15 cellular contexts compared by ENCODE assay signal in the genomic region with DNA sequence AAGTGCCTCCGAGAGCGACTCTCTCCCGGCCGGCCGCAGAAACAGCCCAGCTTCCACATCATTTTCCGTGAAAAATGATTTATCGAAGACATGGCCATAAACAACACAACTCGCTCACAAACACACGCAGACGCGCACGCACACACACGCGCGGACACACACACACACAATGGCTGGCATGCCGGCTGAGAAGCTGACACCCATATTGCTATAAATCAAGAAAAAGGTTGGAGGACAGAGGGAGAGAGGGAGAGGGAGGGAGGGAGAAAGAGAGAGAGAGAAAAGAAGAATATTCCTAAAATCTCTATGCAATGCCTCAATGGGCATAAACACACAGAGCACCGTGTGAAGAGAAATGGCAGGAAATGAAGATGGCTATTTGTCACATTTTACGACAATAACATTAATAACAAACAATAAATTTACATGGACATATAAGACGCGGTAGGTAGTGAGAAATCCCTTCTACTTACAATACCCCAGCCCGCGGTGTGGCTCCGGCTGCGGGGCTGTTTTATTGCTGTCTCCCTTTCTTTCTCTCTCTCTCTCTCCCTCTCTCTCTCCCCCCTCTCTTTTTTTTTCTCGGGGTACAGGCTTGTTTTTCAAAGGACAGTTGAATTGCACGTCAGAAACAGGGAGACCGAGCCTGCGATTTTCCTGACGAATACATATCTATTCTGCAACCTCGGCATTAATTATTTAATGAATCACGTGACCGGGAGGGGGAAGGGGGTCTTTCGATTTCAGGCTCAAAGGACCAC. TPM values are rescaled to one million over a fixed set of nuclear protein-coding genes. Genes with fewer than 3 reads are reported as not detected.
DNase-seq lines count a peak whose midpoint lies in the region; ATAC-seq, FAIRE-seq and TF ChIP-seq lines count a peak whose summit lies in the region.
"Had no signal": no experiment of that assay in that cellular context is flagged by ENCODE, and none has a peak within 500 bp of the region (broad histone marks: within the 10 kb centered on the region; RNA-seq: fewer than 3 reads in every experiment).

No MANE protein-coding gene starts in this region.

- DNase-seq in NCI-H2227 (lab: John Stamatoyannopoulos, UW; ENCODE audit: unreplicated experiment) = peak; percentile 54
- no peak for DNase-seq in NCI-H2227 treated with DMSO at 0.1 percent for 48 hours (lab: John Stamatoyannopoulos, UW)
- DNase-seq in Peyer's patch = peak in 1 of 3 donors; percentile 48
- DNase-seq in endothelial cell of umbilical vein (ENCODE audit: low read depth, low spot score) = peak; percentile 83
- DNase-seq in retina = peak; percentile 58
- DNase-seq in CD8-positive, alpha-beta T cell = no peak
- DNase-seq in osteocyte (ENCODE audit: extremely low spot score, unreplicated experiment) = no peak
- DNase-seq: activated CD8-positive, alpha-beta memory T cell treated with anti-CD3 and anti-CD28 coated beads, Interleukin-2, amount 50 U/mL, for 48 hours; NCI-H1694; OCI-M1 had no signal

- CTCF ChIA-PET in endothelial cell of umbilical vein (lab: Charles Lee) = interaction anchor here (0.6 to 6.1 kb wide), 11 partner anchors 9 to 353 kb away, joined by 3 to 28 read pairs (median 5); no protein-coding TSS in a partner anchor
- CTCF ChIA-PET in CD8-positive, alpha-beta T cell (lab: Charles Lee) = interaction anchor here (1.0 to 1.2 kb wide), 2 partner anchors 24 to 26 kb away, joined by 3 to 4 read pairs; no protein-coding TSS in a partner anchor

- H3K9me1 ChIP-seq in endothelial cell of umbilical vein (replicated peaks; ENCODE audit: control insufficient read depth, extremely low read depth, insufficient read depth, low read length) = no peaks in the 10 kb centered on the region

- dilution Hi-C loops in endothelial cell of umbilical vein (cut with MboI; ENCODE audit: extremely low pct_ligation_motif_present, low sequenced_read_pairs) = no loop called here

- no peaks in the 10 kb centered on the region for H3K4me1 Mint-ChIP-seq in CD8-positive, alpha-beta T cell (ENCODE audit: low read depth)
- no peaks in the 10 kb centered on the region for H3K4me1 Mint-ChIP-seq in osteocyte (ENCODE audit: unreplicated experiment)

- ATAC-seq in CD8-positive, alpha-beta T cell = no peak
- no peak for ATAC-seq in GM18517 (IDR thresholded peaks at IDR 0.05; ENCODE audit: unreplicated experiment)

- H3K4me3 ChIP-seq in Peyer's patch (peak overlapping the region in 2 of 4 donors; percentile 3 to 27), endothelial cell of umbilical vein (replicated peaks in 1 of 3; ENCODE audit: insufficient read depth in 1 of 3, low read depth in 1 of 3, low read length in 3 of 3) (peak overlapping the region; percentile 12 to 60 (median 45))
- no peak overlapping the region for H3K4me3 ChIP-seq in CD8-positive, alpha-beta T cell (ENCODE audit: low read depth, low read length)

- intact Hi-C loops in endothelial cell of umbilical vein (cut with micrococcal nuclease) = loop anchor here (2.0 kb wide), 1 partner anchor 24 kb away; a partner anchor contains a TSS
- intact Hi-C loops in CD8-positive, alpha-beta T cell (cut with DNase I, micrococcal nuclease) = no loop called here

- peak overlapping the region; percentile 80 for H3K4me2 ChIP-seq in endothelial cell of umbilical vein (ENCODE audit: insufficient read depth, low read length)

- H4K20me1 ChIP-seq in endothelial cell of umbilical vein (replicated peaks; ENCODE audit: control insufficient read depth, extremely low read depth, insufficient read depth, low read length) = no peaks in the 10 kb centered on the region

- H3K9me3 ChIP-seq in Peyer's patch (no peaks in the 10 kb centered on the region), endothelial cell of umbilical vein (replicated peaks; ENCODE audit: control insufficient read depth, insufficient read depth, low read length) (no peaks in the 10 kb centered on the region)
- H3K9me3 ChIP-seq in CD8-positive, alpha-beta T cell (ENCODE audit: low read length) = no peaks in the 10 kb centered on the region

- H3K27ac Mint-ChIP-seq in CD8-positive, alpha-beta T cell = no peak overlapping the region
- no peak overlapping the region for H3K27ac Mint-ChIP-seq in osteocyte (ENCODE audit: unreplicated experiment)

- TF ChIP-seq POLR2A in Peyer's patch (IDR thresholded peaks at IDR 0.05) = no peak
- TF ChIP-seq POLR2A in endothelial cell of umbilical vein (IDR thresholded peaks at IDR 0.05; ENCODE audit: low read depth, low read length) = peak; percentile 46

- H3K27me3 ChIP-seq in Peyer's patch (no peaks in the 10 kb centered on the region), endothelial cell of umbilical vein (ENCODE audit: control insufficient read depth in 2 of 2, insufficient read depth in 2 of 2, low read length in 2 of 2) (no peaks in the 10 kb centered on the region)
- peaks cover 3% of the 10 kb centered on the region for H3K27me3 ChIP-seq in CD8-positive, alpha-beta T cell (ENCODE audit: insufficient read depth, low read length)

- TF ChIP-seq CTCF in Peyer's patch (IDR thresholded peaks at IDR 0.05) (no peak), endothelial cell of umbilical vein (IDR thresholded peaks at IDR 0.05; ENCODE audit: extremely low read depth in 1 of 2, insufficient read depth in 1 of 2, low read depth in 1 of 2, low read length in 2 of 2) (no peak), osteocyte (IDR thresholded peaks at IDR 0.05) (no peak)
- TF ChIP-seq CTCF in CD8-positive, alpha-beta T cell (IDR thresholded peaks at IDR 0.05) = no peak

- H3K36me3 ChIP-seq in Peyer's patch (peaks cover 0 to 12% (median 0%) of the 10 kb centered on the region in 3 donors), endothelial cell of umbilical vein (ENCODE audit: control insufficient read depth in 2 of 2, extremely low read depth in 1 of 2, insufficient read depth in 2 of 2, low read length in 2 of 2) (peaks cover 0 to 2% of the 10 kb centered on the region in 2 experiments)
- H3K36me3 ChIP-seq in CD8-positive, alpha-beta T cell (ENCODE audit: insufficient read depth, low read length) = no peaks in the 10 kb centered on the region

- H3K4me1 ChIP-seq in Peyer's patch = peaks cover 0 to 64% (median 2%) of the 10 kb centered on the region in 4 donors
- peaks cover 82% of the 10 kb centered on the region for H3K4me1 ChIP-seq in endothelial cell of umbilical vein (ENCODE audit: control insufficient read depth, extremely low read depth, insufficient read depth, low read length)
- no peaks in the 10 kb centered on the region for H3K4me1 ChIP-seq in CD8-positive, alpha-beta T cell (ENCODE audit: insufficient read depth, low read length)

- BruUV-seq in endothelial cell of umbilical vein (replicated peaks; lab: Mats Ljungman, UMichigan) = no TSS peak

- POLR2A ChIA-PET in endothelial cell of umbilical vein (lab: Charles Lee) = interaction anchor here (1.6 kb wide), 1 partner anchor 22 kb away, joined by 8 read pairs; no protein-coding TSS in a partner anchor
- POLR2A ChIA-PET in CD8-positive, alpha-beta T cell (lab: Charles Lee) = no interaction called here

- H3K79me2 ChIP-seq in endothelial cell of umbilical vein (ENCODE audit: control insufficient read depth, insufficient read depth, low read length) = peaks cover 92% of the 10 kb centered on the region

- H3K27me3 Mint-ChIP-seq in CD8-positive, alpha-beta T cell (ENCODE audit: low read depth) = peaks cover 4% of the 10 kb centered on the region
- peaks cover 34% of the 10 kb centered on the region for H3K27me3 Mint-ChIP-seq in osteocyte (ENCODE audit: unreplicated experiment)

- peak overlapping the region; percentile 41 for H3K9ac ChIP-seq in endothelial cell of umbilical vein (replicated peaks; ENCODE audit: extremely low read depth, insufficient read depth, low read length)

- no peaks in the 10 kb centered on the region for H3K9me3 Mint-ChIP-seq in CD8-positive, alpha-beta T cell
- no peaks in the 10 kb centered on the region for H3K9me3 Mint-ChIP-seq in osteocyte (ENCODE audit: unreplicated experiment)

- H3K27ac ChIP-seq in Peyer's patch = peak overlapping the region in 3 of 4 donors; percentile 34 to 92 (median 79)
- H3K27ac ChIP-seq in endothelial cell of umbilical vein (ENCODE audit: insufficient read depth, low read depth, low read length) = peak overlapping the region; percentile 49
- H3K27ac ChIP-seq in CD8-positive, alpha-beta T cell (ENCODE audit: low read depth, low read length) = no peak overlapping the region
- H3K27ac ChIP-seq: HL-60 had no signal

- H3K4me3 Mint-ChIP-seq in CD8-positive, alpha-beta T cell = no peak overlapping the region
- no peak overlapping the region for H3K4me3 Mint-ChIP-seq in osteocyte (ENCODE audit: unreplicated experiment)

- no peak overlapping the region for H2AFZ ChIP-seq in endothelial cell of umbilical vein (ENCODE audit: low read depth, low read length)

- no peak for FAIRE-seq in endothelial cell of umbilical vein (lab: Jason Lieb, UNC)
- FAIRE-seq: A204.1, colon had no signal

- H3K36me3 Mint-ChIP-seq in CD8-positive, alpha-beta T cell = peaks cover 5% of the 10 kb centered on the region
- H3K36me3 Mint-ChIP-seq in osteocyte (ENCODE audit: unreplicated experiment) = no peaks in the 10 kb centered on the region

RNA-seq across cellular contexts. Expression of a gene that starts 9.5 kb away (rescaled TPM):
- total RNA-seq in Peyer's patch (1 to 10 TPM; 1.8 to 6.6 (median 5.1) TPM), endothelial cell of umbilical vein (11.2 and 13.1 TPM in 2 replicates), osteocyte (not detected in 2 replicates)
- 4.6 and 5.4 TPM in 2 replicates for polyA plus RNA-seq in endothelial cell of umbilical vein
- polyA plus RNA-seq in endothelial cell of umbilical vein (2011; cell fraction: cytosol; rRNA removed) = 2.5 and 3.3 TPM in 2 replicates
- polyA plus RNA-seq in endothelial cell of umbilical vein (2011; cell fraction: nucleus; rRNA removed) = 13.6 and 14.6 TPM in 2 replicates
- 5.2 and 5.6 TPM in 2 replicates for polyA plus RNA-seq in endothelial cell of umbilical vein (2012)
- 3.6 and 4.6 TPM in 2 replicates for polyA minus RNA-seq in endothelial cell of umbilical vein
- polyA minus RNA-seq in endothelial cell of umbilical vein (2011; cell fraction: cytosol; rRNA and poly(A)+ RNA removed) = 0.51 TPM
- polyA minus RNA-seq in endothelial cell of umbilical vein (2011; cell fraction: nucleus; rRNA and poly(A)+ RNA removed) = 8.2 and 8.8 TPM in 2 replicates
- under 1 TPM; 0.57 to 0.64 TPM for total RNA-seq in CD8-positive, alpha-beta T cell

RNA-seq across cellular contexts. Expression of a gene that starts 21.4 kb away (rescaled TPM):
- total RNA-seq in Peyer's patch = 10 to 100 TPM; 37.0 to 89.3 (median 65.4) TPM
- 45.0 and 56.6 TPM in 2 replicates for total RNA-seq in endothelial cell of umbilical vein
- polyA plus RNA-seq in endothelial cell of umbilical vein = 29.6 and 33.0 TPM in 2 replicates
- polyA plus RNA-seq in endothelial cell of umbilical vein (2011; cell fraction: cytosol; rRNA removed) = 7.9 and 11.6 TPM in 2 replicates
- polyA plus RNA-seq in endothelial cell of umbilical vein (2011; cell fraction: nucleus; rRNA removed) = 81.4 and 85.1 TPM in 2 replicates
- 19.0 and 19.8 TPM in 2 replicates for polyA plus RNA-seq in endothelial cell of umbilical vein (2012)
- polyA minus RNA-seq in endothelial cell of umbilical vein = 7.7 and 13.3 TPM in 2 replicates
- 1.3 TPM for polyA minus RNA-seq in endothelial cell of umbilical vein (2011; cell fraction: cytosol; rRNA and poly(A)+ RNA removed)
- polyA minus RNA-seq in endothelial cell of umbilical vein (2011; cell fraction: nucleus; rRNA and poly(A)+ RNA removed) = 18.1 and 32.3 TPM in 2 replicates
- total RNA-seq in CD8-positive, alpha-beta T cell = 1 to 10 TPM; 2.3 to 3.2 TPM
- total RNA-seq in osteocyte = 0.46 TPM in 1 of 2 replicates, not detected in the other

RNA-seq across cellular contexts. Expression of a gene that starts 23.8 kb away (rescaled TPM):
- total RNA-seq in Peyer's patch (1 to 10 TPM; 1.4 to 9.6 (median 4.1) TPM), endothelial cell of umbilical vein (21.5 and 23.3 TPM in 2 replicates), osteocyte (not detected in 2 replicates)
- polyA plus RNA-seq in endothelial cell of umbilical vein = 14.1 and 16.8 TPM in 2 replicates
- polyA plus RNA-seq in endothelial cell of umbilical vein (2011; cell fraction: cytosol; rRNA removed) = 6.8 and 8.4 TPM in 2 replicates
- 12.1 and 13.9 TPM in 2 replicates for polyA plus RNA-seq in endothelial cell of umbilical vein (2011; cell fraction: nucleus; rRNA removed)
- 12.0 and 12.5 TPM in 2 replicates for polyA plus RNA-seq in endothelial cell of umbilical vein (2012)
- polyA minus RNA-seq in endothelial cell of umbilical vein = 3.1 and 3.5 TPM in 2 replicates
- polyA minus RNA-seq in endothelial cell of umbilical vein (2011; cell fraction: cytosol; rRNA and poly(A)+ RNA removed) = not detected
- polyA minus RNA-seq in endothelial cell of umbilical vein (2011; cell fraction: nucleus; rRNA and poly(A)+ RNA removed) = 4.9 and 5.0 TPM in 2 replicates
- 10 to 100 TPM; 13.7 to 15.0 TPM for total RNA-seq in CD8-positive, alpha-beta T cell

RNA-seq across cellular contexts. Expression of a gene that starts 24.9 kb away (rescaled TPM):
- total RNA-seq in Peyer's patch (10 to 100 TPM in 3 of 4 donors, 1 to 10 TPM in 1; 7.7 to 22.5 (median 15.0) TPM), endothelial cell of umbilical vein (7.3 and 8.5 TPM in 2 replicates), osteocyte (not detected in 2 replicates)
- polyA plus RNA-seq in endothelial cell of umbilical vein = 2.0 and 2.6 TPM in 2 replicates
- polyA plus RNA-seq in endothelial cell of umbilical vein (2011; cell fraction: cytosol; rRNA removed) = 1.0 and 1.1 TPM in 2 replicates
- polyA plus RNA-seq in endothelial cell of umbilical vein (2011; cell fraction: nucleus; rRNA removed) = 13.1 and 13.2 TPM in 2 replicates
- 3.3 and 3.5 TPM in 2 replicates for polyA plus RNA-seq in endothelial cell of umbilical vein (2012)
- polyA minus RNA-seq in endothelial cell of umbilical vein = 0.57 and 0.58 TPM in 2 replicates
- 0.82 TPM for polyA minus RNA-seq in endothelial cell of umbilical vein (2011; cell fraction: cytosol; rRNA and poly(A)+ RNA removed)
- polyA minus RNA-seq in endothelial cell of umbilical vein (2011; cell fraction: nucleus; rRNA and poly(A)+ RNA removed) = 2.5 and 2.6 TPM in 2 replicates
- total RNA-seq in CD8-positive, alpha-beta T cell = not detected
- total RNA-seq: skeletal muscle tissue had no signal

RNA-seq across cellular contexts. Expression of a gene that starts 36.1 kb away (rescaled TPM):
- 10 to 100 TPM; 34.3 to 98.4 (median 66.7) TPM for total RNA-seq in Peyer's patch
- total RNA-seq in endothelial cell of umbilical vein = 24.0 and 27.4 TPM in 2 replicates
- 8.8 and 10.0 TPM in 2 replicates for polyA plus RNA-seq in endothelial cell of umbilical vein
- polyA plus RNA-seq in endothelial cell of umbilical vein (2011; cell fraction: cytosol; rRNA removed) = 4.3 and 6.1 TPM in 2 replicates
- polyA plus RNA-seq in endothelial cell of umbilical vein (2011; cell fraction: nucleus; rRNA removed) = 42.1 and 47.5 TPM in 2 replicates
- 12.4 and 13.8 TPM in 2 replicates for polyA plus RNA-seq in endothelial cell of umbilical vein (2012)
- polyA minus RNA-seq in endothelial cell of umbilical vein = 3.9 and 7.0 TPM in 2 replicates
- polyA minus RNA-seq in endothelial cell of umbilical vein (2011; cell fraction: cytosol; rRNA and poly(A)+ RNA removed) = 2.8 TPM
- polyA minus RNA-seq in endothelial cell of umbilical vein (2011; cell fraction: nucleus; rRNA and poly(A)+ RNA removed) = 9.1 and 16.5 TPM in 2 replicates
- total RNA-seq in CD8-positive, alpha-beta T cell = under 1 TPM in 1 of 2 experiments, not detected in 1; 0.19 TPM
- not detected in 2 replicates for total RNA-seq in osteocyte
- total RNA-seq: skeletal muscle tissue had no signal

Comparison
In these comparisons a context has a peak if more than half of its experiments do, and no peak if none do; other contexts are left out.
1. DNase-seq: peak in NCI-H2227 (single experiment), endothelial cell of umbilical vein (single experiment) and retina (single experiment); none in NCI-H2227 treated with DMSO at 0.1 percent for 48 hours (single experiment), CD8-positive, alpha-beta T cell (0 of 7) and osteocyte (single experiment).
2. RNA of a gene that starts 21.4 kb away (total RNA-seq): 37.0 to 89.3 TPM in Peyer's patch and 45.0 to 56.6 TPM in endothelial cell of umbilical vein; 2.3 to 3.2 TPM in CD8-positive, alpha-beta T cell and 0.46 TPM in osteocyte; every median in the first group is over 4 times any median in the second.